Comparison of ENCODE assay signal across 13 cellular contexts in the genomic region with DNA sequence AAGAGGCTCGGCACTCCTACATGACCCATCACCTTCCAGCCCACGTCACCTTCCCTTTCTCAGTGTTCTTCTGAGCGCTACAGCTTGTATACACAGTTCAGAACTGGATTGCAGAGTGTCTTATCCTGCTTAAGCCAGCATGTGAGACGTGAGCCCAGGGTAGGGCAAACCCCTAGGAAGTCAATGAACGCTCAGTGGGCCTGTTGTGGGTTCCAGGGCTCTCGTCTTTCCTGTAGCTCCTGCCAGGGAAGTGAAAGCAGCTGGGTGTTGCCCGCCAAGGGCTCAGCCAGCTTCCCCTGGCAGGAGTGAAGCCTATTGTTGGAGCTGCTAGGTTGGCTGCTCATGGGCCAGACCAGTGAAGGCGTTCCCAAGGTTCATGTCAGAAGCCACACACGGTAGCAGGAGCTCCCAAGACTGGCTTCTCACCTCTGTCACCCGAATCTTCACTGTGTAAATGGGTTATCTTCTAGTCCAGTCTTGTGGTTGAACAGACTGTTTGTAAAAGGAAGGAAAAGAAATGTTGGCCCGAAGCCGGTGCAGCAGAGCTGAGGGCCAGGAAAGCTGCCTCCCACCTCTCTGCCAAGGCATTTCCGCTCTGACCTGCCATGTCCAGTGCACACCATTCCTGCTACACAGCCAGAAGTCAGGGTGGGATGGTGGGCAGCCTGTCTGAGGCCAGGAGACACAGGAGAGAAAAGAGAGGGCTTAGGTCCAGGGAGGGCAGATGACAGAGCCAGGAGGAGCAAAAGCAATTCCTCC.
A peak's percentile ranks its signal among the peaks of the same experiment; 100 is the strongest.
DNase-seq lines count a peak whose midpoint lies in the region; ATAC-seq, FAIRE-seq and TF ChIP-seq lines count a peak whose summit lies in the region.
"Had no signal": no experiment of that assay in that cellular context is flagged by ENCODE, and none has a peak within 500 bp of the region (broad histone marks: within the 10 kb centered on the region; RNA-seq: fewer than 3 reads in every experiment).

No MANE protein-coding gene starts in this region.

- H3K27ac ChIP-seq in GM12878 (ENCODE audit: control insufficient read depth, insufficient read depth), result no peak overlapping the region
- H3K27ac ChIP-seq in skeletal muscle tissue (ENCODE audit: low read depth, low read length), result peak overlapping the region; percentile 58

- peak; percentile 48 for FAIRE-seq in GM18507 (lab: Jason Lieb, UNC)
- FAIRE-seq in GM12878 (lab: Jason Lieb, UNC), result no peak

- RAD21 ChIA-PET in GM12878 (lab: Charles Lee; ENCODE audit: unreplicated experiment), result interaction anchor here (1.0 to 8.9 kb wide), 4 partner anchors 17 to 441 kb away, joined by 3 to 215 read pairs (median 4); no protein-coding TSS in a partner anchor

- H3K9me3 ChIP-seq in GM12878 (replicated peaks; ENCODE audit: control insufficient read depth, insufficient read depth, low read length) (no peaks in the 10 kb centered on the region; the same call in 2 of the 3 replicates), skeletal muscle tissue (ENCODE audit: control insufficient read depth in 3 of 3, low read length in 3 of 3) (peaks cover 0 to 4% (median 3%) of the 10 kb centered on the region in 3 donors)
- H3K9me3 ChIP-seq: HAP-1 had no signal

- DNase-seq in GM18507 (ENCODE audit: extremely low spot score, insufficient read length, low read depth) (no peak), GM12878 (ENCODE audit: low read depth, low spot score) (no peak), left lobe of liver (ENCODE audit: low spot score) (no peak), NCI-H2171 (lab: John Stamatoyannopoulos, UW) (no peak), GM19238 (ENCODE audit: insufficient read length, low spot score) (no peak)
- DNase-seq in activated CD8-positive, alpha-beta memory T cell treated with anti-CD3 and anti-CD28 coated beads, Interleukin-2, amount 50 U/mL, for 4 hours, result no peak
- DNase-seq: CD8-positive, alpha-beta T cell; mesendoderm; NCI-H526; T-helper 9 cell had no signal

- TF ChIP-seq CTCF in GM12878 (IDR thresholded peaks at IDR 0.05 in 2 of 3, conservative IDR thresholded peaks at IDR 0.05 in 1 of 3; ENCODE audit: control insufficient read depth in 2 of 3, extremely low read depth in 1 of 3, insufficient read depth in 1 of 3, low read depth in 3 of 3, low read length in 3 of 3), result no peak

- H4K20me1 ChIP-seq in GM12878 (ENCODE audit: control insufficient read depth, insufficient read depth), result no peaks in the 10 kb centered on the region

- no TSS peak for BruUV-seq in GM12878 (replicated peaks; lab: Mats Ljungman, UMichigan)

- no peak for TF ChIP-seq EP300 in GM12878 (IDR thresholded peaks at IDR 0.05; ENCODE audit: borderline replicate concordance in 1 of 2, control insufficient read depth in 1 of 2, low read depth in 2 of 2, low read length in 2 of 2)

- H3K4me2 ChIP-seq in GM12878 (ENCODE audit: control insufficient read depth, insufficient read depth), result no peak overlapping the region

- no peak for TF ChIP-seq POLR2A in GM12878 (IDR thresholded peaks at IDR 0.05; ENCODE audit: low read depth, low read length)

- SMC1A ChIA-PET in GM12878 (lab: Charles Lee; ENCODE audit: uncharacterized antibody, unreplicated experiment), result interaction anchor here (1.0 to 10.3 kb wide), 4 partner anchors 12 to 40 kb away, joined by 3 to 244 read pairs (median 34); no protein-coding TSS in a partner anchor

- intact Hi-C loops in GM12878 (cut with micrococcal nuclease; ENCODE audit: unreplicated experiment), result no loop called here

- ATAC-seq in GM12878, result no peak
- ATAC-seq in left lobe of liver, result peak; percentile 59
- ATAC-seq in HG02623 (IDR thresholded peaks at IDR 0.05; ENCODE audit: unreplicated experiment), result no peak
- ATAC-seq: CD8-positive, alpha-beta T cell had no signal

- in situ Hi-C loops in GM12878 (cut with MboI), result no loop called here

- no peak overlapping the region for H2AFZ ChIP-seq in GM12878 (ENCODE audit: control insufficient read depth, low read depth, low read length)

- CTCF ChIA-PET in GM12878 (lab: Yijun Ruan, JAX), result interaction anchor here (0.7 to 10.9 kb wide), 8 partner anchors 11 to 571 kb away, joined by 3 to 176 read pairs (median 6); no protein-coding TSS in a partner anchor

- H3K27me3 ChIP-seq in GM12878 (replicated peaks in 1 of 2; ENCODE audit: control insufficient read depth in 2 of 2, insufficient read depth in 2 of 2, low read length in 1 of 2) (no peaks in the 10 kb centered on the region), skeletal muscle tissue (ENCODE audit: control insufficient read depth in 3 of 3, insufficient read depth in 3 of 3, low read length in 3 of 3) (no peaks in the 10 kb centered on the region)

- H3K79me2 ChIP-seq in GM12878 (ENCODE audit: control insufficient read depth, insufficient read depth, low read length), result no peaks in the 10 kb centered on the region

- H3K4me3 ChIP-seq in GM12878 (no peak overlapping the region), skeletal muscle tissue (ENCODE audit: low read length in 3 of 3) (peak overlapping the region; percentile 13 to 57 (median 24))
- H3K4me3 ChIP-seq: HAP-1 had no signal

- POLR2A ChIA-PET in GM12878 (lab: Charles Lee), result interaction anchor here (0.6 to 6.5 kb wide), 4 partner anchors 11 to 23 kb away, joined by 3 to 61 read pairs (median 11); no protein-coding TSS in a partner anchor

- no peak for TF ChIP-seq RAD21 in GM12878 (IDR thresholded peaks at IDR 0.05; ENCODE audit: insufficient read depth, low read depth, low read length)

- H3K9ac ChIP-seq in GM12878 (ENCODE audit: control insufficient read depth, insufficient read depth, low read length), result no peak overlapping the region
- peak overlapping the region in 2 of 3 donors; percentile 13 to 33 for H3K9ac ChIP-seq in skeletal muscle tissue (ENCODE audit: low read depth in 1 of 3, low read length in 3 of 3)

- H3K36me3 ChIP-seq in GM12878 (ENCODE audit: control insufficient read depth in 2 of 2, insufficient read depth in 2 of 2, low read length in 1 of 2) (no peaks in the 10 kb centered on the region), skeletal muscle tissue (ENCODE audit: control insufficient read depth in 3 of 3, insufficient read depth in 3 of 3, low read length in 3 of 3) (no peaks in the 10 kb centered on the region)
- H3K36me3 ChIP-seq: HAP-1 had no signal

- WGBS in GM12878 (ENCODE audit: insufficient coverage, insufficient replicate concordance, low lambda C conversion rate, missing lambda C conversion rate), result 44% methylated on average over 13 of the region's 13 CpGs

- H3K4me1 ChIP-seq in GM12878 (ENCODE audit: control insufficient read depth, insufficient read depth, low read length) (peaks cover 29% of the 10 kb centered on the region), skeletal muscle tissue (ENCODE audit: control insufficient read depth in 3 of 3, insufficient read depth in 3 of 3, low read length in 3 of 3) (peaks cover 19 to 24% (median 22%) of the 10 kb centered on the region in 3 donors)
- H3K4me1 ChIP-seq: HAP-1 had no signal

TF ChIP-seq in GM12878, 131 proteins besides CTCF, POLR2A, EP300 and RAD21:
- TF ChIP-seq TCF7 (IDR thresholded peaks at IDR 0.05; ENCODE audit: borderline replicate concordance), result no peak
- TF ChIP-seq, protein P1, sequence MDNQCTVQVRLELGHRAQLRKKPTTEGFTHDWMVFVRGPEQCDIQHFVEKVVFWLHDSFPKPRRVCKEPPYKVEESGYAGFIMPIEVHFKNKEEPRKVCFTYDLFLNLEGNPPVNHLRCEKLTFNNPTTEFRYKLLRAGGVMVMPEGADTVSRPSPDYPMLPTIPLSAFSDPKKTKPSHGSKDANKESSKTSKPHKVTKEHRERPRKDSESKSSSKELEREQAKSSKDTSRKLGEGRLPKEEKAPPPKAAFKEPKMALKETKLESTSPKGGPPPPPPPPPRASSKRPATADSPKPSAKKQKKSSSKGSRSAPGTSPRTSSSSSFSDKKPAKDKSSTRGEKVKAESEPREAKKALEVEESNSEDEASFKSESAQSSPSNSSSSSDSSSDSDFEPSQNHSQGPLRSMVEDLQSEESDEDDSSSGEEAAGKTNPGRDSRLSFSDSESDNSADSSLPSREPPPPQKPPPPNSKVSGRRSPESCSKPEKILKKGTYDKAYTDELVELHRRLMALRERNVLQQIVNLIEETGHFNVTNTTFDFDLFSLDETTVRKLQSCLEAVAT (IDR thresholded peaks at IDR 0.05), result peak; percentile 70; the same call in 1 of the 2 replicates
- TF ChIP-seq SPI1 (IDR thresholded peaks at IDR 0.05; ENCODE audit: borderline replicate concordance, insufficient read depth, low read depth, low read length), result peak; percentile 24; the same call in 1 of the 2 replicates
- peak; percentile 39; the same call in 1 of the 2 replicates for TF ChIP-seq IKZF1 (conservative IDR thresholded peaks at IDR 0.05)
